In the genomic region with DNA sequence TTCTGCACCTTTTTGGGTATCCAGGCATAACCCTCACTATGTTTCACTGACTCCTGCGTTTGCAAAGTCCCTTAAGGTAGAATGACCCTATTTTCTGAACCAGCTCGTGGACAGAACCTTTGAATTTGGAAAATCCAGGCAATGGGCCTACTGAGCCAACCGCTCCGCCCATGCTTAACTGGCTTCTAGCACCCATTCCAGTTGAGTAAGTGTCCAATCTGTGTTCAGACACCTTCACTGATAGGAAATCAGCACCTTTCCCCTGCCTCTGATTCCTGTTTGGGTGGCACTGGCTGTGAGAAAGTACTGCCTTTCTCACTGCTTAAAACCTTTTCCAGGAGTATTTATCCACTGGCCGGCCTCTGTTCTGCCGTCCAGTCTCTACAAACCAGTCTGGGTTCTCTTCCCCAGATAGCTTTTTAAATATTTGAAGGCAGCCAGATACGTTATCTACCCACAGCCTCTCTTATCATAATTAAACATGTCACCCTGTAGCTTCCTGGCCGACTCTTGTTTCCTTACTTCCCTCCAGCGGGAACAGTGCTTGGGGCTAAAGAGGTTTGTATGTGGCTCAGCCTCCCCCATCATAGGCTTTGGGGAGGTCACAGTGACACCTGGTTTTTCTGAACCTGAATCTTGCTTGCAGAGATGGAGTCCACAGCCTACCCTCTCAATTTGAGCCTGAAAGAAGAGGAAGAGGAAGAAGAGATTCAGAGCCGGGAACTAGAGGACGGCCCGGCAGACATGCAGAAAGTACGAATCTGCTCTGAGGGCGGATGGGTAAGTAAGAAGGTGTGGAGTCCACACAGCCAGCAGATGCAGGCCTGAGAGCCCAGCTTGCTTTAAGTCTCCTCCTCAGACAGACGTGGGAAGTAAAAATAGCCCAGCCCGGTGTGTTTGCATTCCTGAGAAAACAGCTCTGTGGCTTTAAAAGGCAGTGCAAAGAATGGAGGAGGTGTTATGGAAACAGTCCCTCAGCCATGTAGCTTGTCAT, we compare ENCODE assay signal across 8 cellular contexts. TPM values are rescaled to one million over a fixed set of nuclear protein-coding genes. Genes with fewer than 3 reads are reported as not detected.
DNase-seq lines count a peak whose midpoint lies in the region; ATAC-seq and TF ChIP-seq lines count a peak whose summit lies in the region.

No MANE protein-coding gene starts in this region.

- H4K12ac ChIP-seq in trophoblast cell (ENCODE audit: low read depth, low read length), result no peak overlapping the region

- H3K4me3 ChIP-seq in HUES48 (ENCODE audit: low read depth, low read length) (peak overlapping the region; percentile 91), WERI-Rb-1 (ENCODE audit: low read depth, low read length) (peak overlapping the region; percentile 58), gastroesophageal sphincter (peak overlapping the region; percentile 55 to 78), trophoblast cell (ENCODE audit: low read depth, low read length) (peak overlapping the region; percentile 85)

- no peak overlapping the region for H4K91ac ChIP-seq in trophoblast cell (ENCODE audit: low read depth, low read length)

- no peak overlapping the region for H3K23ac ChIP-seq in trophoblast cell (ENCODE audit: low read length)

- H2BK120ac ChIP-seq in trophoblast cell (ENCODE audit: insufficient read depth, low read length, poor library complexity), result no peak overlapping the region

- TF ChIP-seq CTCF in WERI-Rb-1 (IDR thresholded peaks at IDR 0.05; ENCODE audit: low read depth, low read length) (no peak), gastroesophageal sphincter (IDR thresholded peaks at IDR 0.05) (no peak)

- TF ChIP-seq EP300 in gastroesophageal sphincter (IDR thresholded peaks at IDR 0.05), result no peak

- no peak overlapping the region for H2AFZ ChIP-seq in trophoblast cell (ENCODE audit: insufficient read depth, low read length, poor library complexity)

- peaks cover 11% of the 10 kb centered on the region for H3K79me1 ChIP-seq in trophoblast cell (ENCODE audit: low read length)

- H3K4ac ChIP-seq in trophoblast cell (ENCODE audit: low read depth, low read length), result peak overlapping the region; percentile 30

- ATAC-seq in gastroesophageal sphincter, result no peak
- ATAC-seq in HG03342 (IDR thresholded peaks at IDR 0.05; ENCODE audit: unreplicated experiment), result no peak

- H3K27ac ChIP-seq in HUES48 (ENCODE audit: low read depth, low read length), result peak overlapping the region; percentile 88
- peak overlapping the region; percentile 56; the same call in 1 of the 2 replicates for H3K27ac ChIP-seq in WERI-Rb-1
- peak overlapping the region; percentile 26 to 95 (median 92) for H3K27ac ChIP-seq in gastroesophageal sphincter
- peak overlapping the region; percentile 80 for H3K27ac ChIP-seq in trophoblast cell (ENCODE audit: low read depth, low read length)

- H2BK5ac ChIP-seq in trophoblast cell (ENCODE audit: low read depth, low read length, poor library complexity), result peak overlapping the region; percentile 8

- H3K79me2 ChIP-seq in trophoblast cell (ENCODE audit: control insufficient read depth, insufficient read depth, low read length, poor library complexity), result peaks cover 9% of the 10 kb centered on the region

- H3K27me3 ChIP-seq in HUES48 (ENCODE audit: control insufficient read depth, insufficient read depth, low read length) (no peaks in the 10 kb centered on the region), WERI-Rb-1 (ENCODE audit: insufficient read depth, low read depth, severe bottlenecking) (no peaks in the 10 kb centered on the region), gastroesophageal sphincter (no peaks in the 10 kb centered on the region), trophoblast cell (ENCODE audit: insufficient read depth, low read length) (no peaks in the 10 kb centered on the region)

- 34 to 40% methylated on average over 12 to 15 of the region's 16 CpGs for WGBS in gastroesophageal sphincter (ENCODE audit: low coverage in 1 of 2), 2 donors
- no CpG with 5 or more reads among the region's 16 CpGs for WGBS in trophoblast cell (ENCODE audit: extremely low coverage, insufficient coverage, insufficient read length)

- no peak overlapping the region for H2AK5ac ChIP-seq in trophoblast cell (ENCODE audit: low read length)

- H3K18ac ChIP-seq in trophoblast cell (ENCODE audit: low read length), result peak overlapping the region; percentile 39

- peaks cover 51% of the 10 kb centered on the region for H3K36me3 ChIP-seq in HUES48 (ENCODE audit: control insufficient read depth, insufficient read depth, low read length)
- H3K36me3 ChIP-seq in WERI-Rb-1, result peaks cover 17% of the 10 kb centered on the region
- H3K36me3 ChIP-seq in gastroesophageal sphincter, result peaks cover 0 to 43% of the 10 kb centered on the region in 2 donors
- H3K36me3 ChIP-seq in trophoblast cell (ENCODE audit: control insufficient read depth in 1 of 2, insufficient read depth in 2 of 2, low read length in 2 of 2), result peaks cover 27 to 35% of the 10 kb centered on the region in 2 experiments

- H3K9me3 ChIP-seq in HUES48 (ENCODE audit: control insufficient read depth, insufficient read depth, low read length) (no peaks in the 10 kb centered on the region), WERI-Rb-1 (ENCODE audit: severe bottlenecking) (no peaks in the 10 kb centered on the region), gastroesophageal sphincter (no peaks in the 10 kb centered on the region), trophoblast cell (ENCODE audit: insufficient read depth, low read depth, low read length) (no peaks in the 10 kb centered on the region)

- DNase-seq in WERI-Rb-1 (no peak), trophoblast cell (peak; percentile 50 to 66), NCI-H526 treated with DMSO at 0.1 percent for 48 hours (lab: John Stamatoyannopoulos, UW) (no peak), ureter (ENCODE audit: low spot score) (no peak)
- no peak for DNase-seq in activated CD8-positive, alpha-beta memory T cell treated with anti-CD3 and anti-CD28 coated beads for 24 hours

- H3K9ac ChIP-seq in HUES48 (ENCODE audit: low read depth, low read length) (peak overlapping the region; percentile 80), trophoblast cell (ENCODE audit: low read length) (peak overlapping the region; percentile 73)

- no peak for TF ChIP-seq POLR2A in gastroesophageal sphincter (IDR thresholded peaks at IDR 0.05)

- H4K8ac ChIP-seq in trophoblast cell (ENCODE audit: low read depth, low read length), result no peak overlapping the region

- H3K4me1 ChIP-seq in HUES48 (ENCODE audit: control insufficient read depth, insufficient read depth, low read length), result peaks cover 17% of the 10 kb centered on the region
- peaks cover 8 to 68% (median 29%) of the 10 kb centered on the region in 3 donors for H3K4me1 ChIP-seq in gastroesophageal sphincter
- H3K4me1 ChIP-seq in trophoblast cell (ENCODE audit: control insufficient read depth in 1 of 2, insufficient read depth in 2 of 2, low read length in 2 of 2), result peaks cover 18 to 26% of the 10 kb centered on the region in 2 experiments

- H3K14ac ChIP-seq in trophoblast cell (ENCODE audit: low read length), result peak overlapping the region; percentile 24

- H2BK12ac ChIP-seq in trophoblast cell (ENCODE audit: low read length), result no peak overlapping the region

- H3K4me2 ChIP-seq in trophoblast cell (ENCODE audit: low read length), result peak overlapping the region; percentile 81

RNA-seq across cellular contexts. Expression of gene POGK, which starts 1.3 kb away (rescaled TPM):
- 10 to 100 TPM; 36.5 to 51.2 (median 44.8) TPM for total RNA-seq in gastroesophageal sphincter
- polyA plus RNA-seq in trophoblast cell (2013), result 18.7 and 19.8 TPM in 2 replicates
- 70.0 TPM for total RNA-seq in ureter

RNA-seq across cellular contexts. Expression of gene TADA1, which starts 35.5 kb away (rescaled TPM):
- 10 to 100 TPM in 3 of 4 donors, 1 to 10 TPM in 1; 9.5 to 16.2 (median 13.6) TPM for total RNA-seq in gastroesophageal sphincter
- 10.9 and 11.5 TPM in 2 replicates for polyA plus RNA-seq in trophoblast cell (2013)
- 11.1 TPM for total RNA-seq in ureter

Comparison
In these comparisons a context has a peak if more than half of its experiments do, and no peak if none do; other contexts are left out.
1. DNase-seq: peak in trophoblast cell (2 of 2); none in WERI-Rb-1 (single experiment), NCI-H526 treated with DMSO at 0.1 percent for 48 hours (single experiment), ureter (single experiment) and activated CD8-positive, alpha-beta memory T cell treated with anti-CD3 and anti-CD28 coated beads for 24 hours (single experiment).
2. Peak in every context shown above with its lines, with median percentiles within 50 percentile points of each other: H3K27ac ChIP-seq and H3K4me3 ChIP-seq.